Comparison of ENCODE assay signal across 1 cellular context in genomic region chr4:80008351-80008750, GRCh38.
TF ChIP-seq lines count a peak whose summit lies in the region.

No MANE protein-coding gene starts in this region.

TF ChIP-seq in K562, 482 proteins besides CTCF, POLR2A, EP300 and RAD21:
- TF ChIP-seq MECOM (CRISPR knock-in tag; IDR thresholded peaks at IDR 0.05) (0 out of 2 replicates have a peak, but pooled peaks have one; percentile 10), U2AF1 (optimal IDR thresholded peaks at IDR 0.05; ENCODE audit: low read depth, low read length) (no peak), POLR2H (tag; IDR thresholded peaks at IDR 0.05; ENCODE audit: low read depth) (peak; percentile 47; the same call in 1 of the 2 replicates), MAFG (tag; conservative IDR thresholded peaks at IDR 0.05) (no peak), BRD4 (IDR thresholded peaks at IDR 0.05) (no peak), DMBX1 (CRISPR knock-in tag; IDR thresholded peaks at IDR 0.05; ENCODE audit: borderline replicate concordance) (peak; percentile 29; the same call in 1 of the 2 replicates), GTF2E2 (tag; IDR thresholded peaks at IDR 0.05) (peak; percentile 57; the same call in 1 of the 2 replicates), ZNF311 (CRISPR knock-in tag; IDR thresholded peaks at IDR 0.05) (0 out of 2 replicates have a peak, but pooled peaks have one; percentile 47)
TF ChIP-seq in K562: peak in this region for 5.
